In genomic region chr15:63835211-63835568, GRCh38 we compare ENCODE assay signal across 19 cellular contexts. TPM values are rescaled to one million over a fixed set of nuclear protein-coding genes. Genes with fewer than 3 reads are reported as not detected.
DNase-seq lines count a peak whose midpoint lies in the region; ATAC-seq and TF ChIP-seq lines count a peak whose summit lies in the region.
"Had no signal": no experiment of that assay in that cellular context is flagged by ENCODE, and none has a peak within 500 bp of the region (broad histone marks: within the 10 kb centered on the region; RNA-seq: fewer than 3 reads in every experiment).

No MANE protein-coding gene starts in this region.

- POLR2A ChIA-PET in activated CD4-positive, alpha-beta T cell treated with anti-CD3 and anti-CD28 coated beads for 36 hours (lab: Charles Lee), result interaction anchor here (0.6 to 0.7 kb wide), 4 partner anchors 19 to 259 kb away, joined by 3 to 4 read pairs (median 3); partner anchors contain the start of gene CIAO2A
- POLR2A ChIA-PET in CD8-positive, alpha-beta T cell (lab: Charles Lee), result interaction anchor here (0.6 to 0.8 kb wide), 2 partner anchors 34 to 37 kb away, joined by 3 to 4 read pairs; no protein-coding TSS in a partner anchor
- POLR2A ChIA-PET in activated B cell treated with CpG ODN at 0.5 μM for 24 hours (lab: Charles Lee), result interaction anchor here (0.7 to 1.0 kb wide), 2 partner anchors 34 to 48 kb away, joined by 3 to 4 read pairs; no protein-coding TSS in a partner anchor
- POLR2A ChIA-PET in naive thymus-derived CD4-positive, alpha-beta T cell (lab: Charles Lee), result interaction anchor here (0.9 kb wide), 1 partner anchor 24 kb away, joined by 4 read pairs; no protein-coding TSS in a partner anchor

- H3K27me3 ChIP-seq in CD8-positive, alpha-beta T cell (ENCODE audit: insufficient read depth, low read length), result no peaks in the 10 kb centered on the region
- H3K27me3 ChIP-seq in naive thymus-derived CD4-positive, alpha-beta T cell (ENCODE audit: control insufficient read depth in 2 of 2, insufficient read depth in 2 of 2, low read length in 2 of 2), result no peaks in the 10 kb centered on the region
- H3K27me3 ChIP-seq: adrenal gland; BLaER1 treated with 17β-estradiol and CSF1 and Interleukin-3, amounts not matched to agents 10 nM and 100 nM; upper lobe of left lung had no signal

- H3K4me3 Mint-ChIP-seq in activated CD4-positive, alpha-beta T cell treated with anti-CD3 and anti-CD28 coated beads for 36 hours, result no peak overlapping the region
- H3K4me3 Mint-ChIP-seq in CD8-positive, alpha-beta T cell, result peak overlapping the region; percentile 98
- peak overlapping the region; percentile 97 for H3K4me3 Mint-ChIP-seq in activated B cell treated with CpG ODN at 0.5 μM for 24 hours
- H3K4me3 Mint-ChIP-seq in naive thymus-derived CD4-positive, alpha-beta T cell, result peak overlapping the region; percentile 12 to 98 (median 94)

- H3K4me1 ChIP-seq in CD8-positive, alpha-beta T cell (ENCODE audit: insufficient read depth, low read length), result peaks cover 33% of the 10 kb centered on the region
- peaks cover 27 to 31% of the 10 kb centered on the region in 2 donors for H3K4me1 ChIP-seq in naive thymus-derived CD4-positive, alpha-beta T cell (ENCODE audit: control insufficient read depth in 2 of 2, insufficient read depth in 2 of 2, low read length in 2 of 2)

- H3K4me3 ChIP-seq in CD8-positive, alpha-beta T cell (ENCODE audit: low read depth, low read length), result no peak overlapping the region
- H3K4me3 ChIP-seq in naive thymus-derived CD4-positive, alpha-beta T cell (ENCODE audit: low read length), result no peak overlapping the region

- H3K9me3 Mint-ChIP-seq in activated CD4-positive, alpha-beta T cell treated with anti-CD3 and anti-CD28 coated beads for 36 hours (ENCODE audit: low read depth), result no peaks in the 10 kb centered on the region
- no peaks in the 10 kb centered on the region for H3K9me3 Mint-ChIP-seq in CD8-positive, alpha-beta T cell
- no peaks in the 10 kb centered on the region for H3K9me3 Mint-ChIP-seq in activated B cell treated with CpG ODN at 0.5 μM for 24 hours
- no peaks in the 10 kb centered on the region for H3K9me3 Mint-ChIP-seq in naive thymus-derived CD4-positive, alpha-beta T cell

- H3K27ac Mint-ChIP-seq in activated CD4-positive, alpha-beta T cell treated with anti-CD3 and anti-CD28 coated beads for 36 hours, result peak overlapping the region; percentile 96
- H3K27ac Mint-ChIP-seq in CD8-positive, alpha-beta T cell, result peak overlapping the region; percentile 98
- H3K27ac Mint-ChIP-seq in activated B cell treated with CpG ODN at 0.5 μM for 24 hours, result peak overlapping the region; percentile 98
- H3K27ac Mint-ChIP-seq in naive thymus-derived CD4-positive, alpha-beta T cell, result peak overlapping the region in 7 of 9 donors; percentile 95 to 99 (median 98)

- H3K36me3 ChIP-seq in CD8-positive, alpha-beta T cell (ENCODE audit: insufficient read depth, low read length), result no peaks in the 10 kb centered on the region
- peaks cover 0 to 8% (median 0%) of the 10 kb centered on the region in 3 experiments for H3K36me3 ChIP-seq in naive thymus-derived CD4-positive, alpha-beta T cell (ENCODE audit: control insufficient read depth in 2 of 3, insufficient read depth in 3 of 3, low read length in 3 of 3)
- H3K36me3 ChIP-seq: adrenal gland; BLaER1 treated with 17β-estradiol and CSF1 and Interleukin-3, amounts not matched to agents 10 nM and 100 nM; MG63; upper lobe of left lung had no signal

- H3K27me3 Mint-ChIP-seq in activated CD4-positive, alpha-beta T cell treated with anti-CD3 and anti-CD28 coated beads for 36 hours, result no peaks in the 10 kb centered on the region
- no peaks in the 10 kb centered on the region for H3K27me3 Mint-ChIP-seq in CD8-positive, alpha-beta T cell (ENCODE audit: low read depth)
- H3K27me3 Mint-ChIP-seq in activated B cell treated with CpG ODN at 0.5 μM for 24 hours, result no peaks in the 10 kb centered on the region
- H3K27me3 Mint-ChIP-seq in naive thymus-derived CD4-positive, alpha-beta T cell, result peaks cover 0 to 22% (median 0%) of the 10 kb centered on the region in 5 donors

- H3K4me1 Mint-ChIP-seq in activated CD4-positive, alpha-beta T cell treated with anti-CD3 and anti-CD28 coated beads for 36 hours, result peaks cover 33% of the 10 kb centered on the region
- H3K4me1 Mint-ChIP-seq in CD8-positive, alpha-beta T cell (ENCODE audit: low read depth), result peaks cover 38% of the 10 kb centered on the region
- peaks cover 36% of the 10 kb centered on the region for H3K4me1 Mint-ChIP-seq in activated B cell treated with CpG ODN at 0.5 μM for 24 hours
- peaks cover 30 to 46% (median 38%) of the 10 kb centered on the region in 7 donors for H3K4me1 Mint-ChIP-seq in naive thymus-derived CD4-positive, alpha-beta T cell

- TF ChIP-seq CTCF in CD8-positive, alpha-beta T cell (IDR thresholded peaks at IDR 0.05), result no peak
- TF ChIP-seq CTCF in activated B cell treated with CpG ODN at 0.5 μM for 24 hours (IDR thresholded peaks at IDR 0.05), result no peak

- CTCF ChIA-PET in activated CD4-positive, alpha-beta T cell treated with anti-CD3 and anti-CD28 coated beads for 36 hours (lab: Charles Lee), result interaction anchor here (0.7 to 1.6 kb wide), 3 partner anchors 34 to 339 kb away, joined by 3 to 4 read pairs (median 3); no protein-coding TSS in a partner anchor
- CTCF ChIA-PET in CD8-positive, alpha-beta T cell (lab: Charles Lee), result interaction anchor here (1.1 kb wide), 1 partner anchor 110 kb away, joined by 4 read pairs; no protein-coding TSS in a partner anchor
- CTCF ChIA-PET in activated B cell treated with CpG ODN at 0.5 μM for 24 hours (lab: Charles Lee), result interaction anchor here (1.0 to 1.3 kb wide), 2 partner anchors 54 to 55 kb away, joined by 3 to 4 read pairs; no protein-coding TSS in a partner anchor
- CTCF ChIA-PET in naive thymus-derived CD4-positive, alpha-beta T cell (lab: Charles Lee), result interaction anchor here (0.6 to 0.9 kb wide), 2 partner anchors 25 to 65 kb away, joined by 3 read pairs; no protein-coding TSS in a partner anchor

- no peak for ATAC-seq in activated CD4-positive, alpha-beta T cell treated with anti-CD3 and anti-CD28 coated beads for 36 hours
- no peak for ATAC-seq in CD8-positive, alpha-beta T cell
- ATAC-seq in activated B cell treated with CpG ODN at 0.5 μM for 24 hours (ENCODE audit: low read depth) (no peak), GM18861 (IDR thresholded peaks at IDR 0.05; ENCODE audit: unreplicated experiment) (no peak), HG02759 (IDR thresholded peaks at IDR 0.05; ENCODE audit: unreplicated experiment) (no peak)
- ATAC-seq in naive thymus-derived CD4-positive, alpha-beta T cell, result no peak

- no peak overlapping the region for H3K27ac ChIP-seq in CD8-positive, alpha-beta T cell (ENCODE audit: low read depth, low read length)
- H3K27ac ChIP-seq in naive thymus-derived CD4-positive, alpha-beta T cell (ENCODE audit: low read depth, low read length), result no peak overlapping the region

- intact Hi-C loops in activated CD4-positive, alpha-beta T cell treated with anti-CD3 and anti-CD28 coated beads for 36 hours (cut with DNase I, micrococcal nuclease), result loop anchor here (2.0 to 10.0 kb wide), 3 partner anchors 56 to 620 kb away; no protein-coding TSS in a partner anchor
- intact Hi-C loops in CD8-positive, alpha-beta T cell (cut with DNase I, micrococcal nuclease), result loop anchor here (2.0 to 10.0 kb wide), 4 partner anchors 26 to 330 kb away; partner anchors contain the start of genes CIAO2A (in 1 of the 2) and USP3 (in 1 of the 2)
- intact Hi-C loops in activated B cell treated with CpG ODN at 0.5 μM for 24 hours (cut with micrococcal nuclease), result loop anchor here (2.0 kb wide), 2 partner anchors 20 to 258 kb away; partner anchors contain the start of gene CIAO2A
- intact Hi-C loops in naive thymus-derived CD4-positive, alpha-beta T cell (cut with micrococcal nuclease), result loop anchor here (2.0 to 10.0 kb wide), 2 partner anchors 56 to 330 kb away; partner anchors contain the start of gene USP3 (in 1 of the 2)

- peaks cover 6% of the 10 kb centered on the region for H3K36me3 Mint-ChIP-seq in activated CD4-positive, alpha-beta T cell treated with anti-CD3 and anti-CD28 coated beads for 36 hours (ENCODE audit: low read depth)
- peaks cover 12% of the 10 kb centered on the region for H3K36me3 Mint-ChIP-seq in CD8-positive, alpha-beta T cell
- peaks cover 8% of the 10 kb centered on the region for H3K36me3 Mint-ChIP-seq in activated B cell treated with CpG ODN at 0.5 μM for 24 hours (ENCODE audit: low read depth)
- H3K36me3 Mint-ChIP-seq in naive thymus-derived CD4-positive, alpha-beta T cell, result peaks cover 0 to 2% (median 0%) of the 10 kb centered on the region in 5 donors

- no peak for DNase-seq in activated CD4-positive, alpha-beta T cell treated with anti-CD3 and anti-CD28 coated beads for 36 hours
- DNase-seq in activated CD4-positive, alpha-beta T cell treated with anti-CD3 and anti-CD28 coated beads, Interleukin-2, amount 50 U/mL, for 4 hours, result no peak
- DNase-seq in CD8-positive, alpha-beta T cell, result no peak
- DNase-seq in activated B cell treated with CpG ODN at 0.5 μM for 24 hours (no peak), NCI-H1417 treated with DMSO at 0.1 percent for 48 hours (lab: John Stamatoyannopoulos, UW) (no peak)
- no peak for DNase-seq in naive thymus-derived CD4-positive, alpha-beta T cell
- DNase-seq: adrenal gland; mammary epithelial cell; MG63; NCI-H187; NCI-H446; retina; stimulated activated CD4-positive, alpha-beta T cell treated with anti-CD3 and anti-CD28 coated beads, Interleukin-15, amount 100 ng/mL, for 24 hours; stimulated activated naive CD4-positive, alpha-beta T cell treated with Interleukin-2 at 50 U/mL for 16 hours; SW 1271; upper lobe of left lung had no signal

- H3K9me3 ChIP-seq in CD8-positive, alpha-beta T cell (ENCODE audit: low read length), result no peaks in the 10 kb centered on the region
- H3K9me3 ChIP-seq in naive thymus-derived CD4-positive, alpha-beta T cell (ENCODE audit: control insufficient read depth in 2 of 3, low read length in 3 of 3), result no peaks in the 10 kb centered on the region
- H3K9me3 ChIP-seq: adrenal gland; BLaER1 treated with 17β-estradiol and CSF1 and Interleukin-3, amounts not matched to agents 10 nM and 100 nM; MG63; upper lobe of left lung had no signal

RNA-seq across cellular contexts. Expression of gene HERC1, which starts 1.4 kb away (rescaled TPM):
- total RNA-seq in activated CD4-positive, alpha-beta T cell treated with anti-CD3 and anti-CD28 coated beads for 36 hours, result 10 to 100 TPM; 62.8 to 66.0 TPM
- total RNA-seq in CD8-positive, alpha-beta T cell, result 100 to 1,000 TPM; 275 to 296 TPM
- 191 and 201 TPM in 2 replicates for total RNA-seq in activated B cell treated with CpG ODN at 0.5 μM for 24 hours
- total RNA-seq in naive thymus-derived CD4-positive, alpha-beta T cell, result 100 to 1,000 TPM; 121 to 244 (median 172) TPM
- 10 to 100 TPM; 37.8 to 45.7 TPM for polyA plus RNA-seq in naive thymus-derived CD4-positive, alpha-beta T cell
